Comparison of ENCODE assay signal across 17 cellular contexts in the genomic region with DNA sequence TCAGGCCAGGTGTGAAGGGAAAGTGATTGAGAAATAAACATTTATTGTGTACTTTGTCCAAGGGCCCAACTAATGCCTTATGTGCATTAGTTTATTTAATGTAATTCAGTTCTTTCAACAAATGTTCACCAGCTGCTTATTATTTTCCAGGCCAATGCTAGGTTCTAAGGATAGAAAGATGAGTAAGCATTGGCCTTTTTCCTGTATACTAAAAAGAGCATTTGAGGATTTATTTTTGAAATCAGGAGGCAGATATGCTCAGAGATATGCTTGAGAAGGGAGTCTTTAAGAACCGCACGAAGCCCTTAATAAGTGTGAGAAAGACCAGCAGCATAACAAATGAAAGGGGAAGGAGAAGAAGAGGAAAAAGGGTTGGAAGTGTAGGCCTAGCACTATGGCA. TPM values are rescaled to one million over a fixed set of nuclear protein-coding genes. Genes with fewer than 3 reads are reported as not detected.
"Had no signal": no experiment of that assay in that cellular context is flagged by ENCODE, and none has a peak within 500 bp of the region (broad histone marks: within the 10 kb centered on the region; RNA-seq: fewer than 3 reads in every experiment).

No MANE protein-coding gene starts in this region.

- H3K4me2 ChIP-seq: hepatocyte had no signal

- H3K36me3 Mint-ChIP-seq: activated naive CD8-positive, alpha-beta T cell treated with anti-CD3 and anti-CD28 coated beads for 36 hours; natural killer cell had no signal

- H3K36me3 ChIP-seq: breast epithelium, esophagus squamous epithelium, gastrocnemius medialis, lower lobe of right lung, prostate gland, thoracic aorta had no signal

- ATAC-seq: gastrocnemius medialis; sciatic nerve; stimulated activated naive CD8-positive, alpha-beta T cell treated with anti-CD3 and anti-CD28 coated beads, Interleukin-15, Interleukin-2, amounts not matched to agents 100 U/mL and 50 U/mL, for 24 hours had no signal

- H3K27ac Mint-ChIP-seq: activated CD4-positive, alpha-beta memory T cell treated with anti-CD3 and anti-CD28 coated beads, Interleukin-2, amount 10 ng/mL, durations not matched to agents 7 days and 5 days; activated naive CD8-positive, alpha-beta T cell treated with anti-CD3 and anti-CD28 coated beads for 36 hours; activated T-cell treated with anti-CD3 and anti-CD28 coated beads, Interleukin-2, amount 50 U/mL, for 72 hours; natural killer cell had no signal

- H3K9me3 ChIP-seq: breast epithelium, esophagus squamous epithelium, gastrocnemius medialis, lower lobe of right lung, prostate gland, thoracic aorta had no signal

- H3K27ac ChIP-seq: gastrocnemius medialis, hepatocyte, lower lobe of right lung, prostate gland, thoracic aorta had no signal

- H3K27me3 ChIP-seq: breast epithelium, esophagus squamous epithelium, gastrocnemius medialis, hepatocyte had no signal

- H2AFZ ChIP-seq: hepatocyte had no signal

- H3K4me3 Mint-ChIP-seq: activated CD4-positive, alpha-beta memory T cell treated with anti-CD3 and anti-CD28 coated beads, Interleukin-2, amount 10 ng/mL, durations not matched to agents 7 days and 5 days; activated naive CD8-positive, alpha-beta T cell treated with anti-CD3 and anti-CD28 coated beads for 36 hours; activated T-cell treated with anti-CD3 and anti-CD28 coated beads, Interleukin-2, amount 50 U/mL, for 72 hours; natural killer cell had no signal

- H3K9me3 Mint-ChIP-seq: activated CD4-positive, alpha-beta memory T cell treated with anti-CD3 and anti-CD28 coated beads, Interleukin-2, amount 10 ng/mL, durations not matched to agents 7 days and 5 days; activated naive CD8-positive, alpha-beta T cell treated with anti-CD3 and anti-CD28 coated beads for 36 hours; activated T-cell treated with anti-CD3 and anti-CD28 coated beads, Interleukin-2, amount 50 U/mL, for 72 hours; natural killer cell had no signal

- H3K4me3 ChIP-seq: breast epithelium, esophagus squamous epithelium, gastrocnemius medialis, hepatocyte, lower lobe of right lung, prostate gland, thoracic aorta had no signal

- H3K4me1 ChIP-seq: gastrocnemius medialis, prostate gland had no signal

- DNase-seq: activated CD4-positive, alpha-beta memory T cell treated with anti-CD3 and anti-CD28 coated beads, Interleukin-2, amount 10 ng/mL, durations not matched to agents 7 days and 5 days; activated gamma-delta T cell treated with Interleukin-2 at 50 U/mL for 16 hours; activated naive CD8-positive, alpha-beta T cell treated with anti-CD3 and anti-CD28 coated beads for 36 hours; activated T-cell treated with anti-CD3 and anti-CD28 coated beads, Interleukin-2, amount 50 U/mL, for 72 hours; aorta; esophagus squamous epithelium; gastrocnemius medialis; lower lobe of right lung; natural killer cell; stimulated activated CD4-positive, alpha-beta T cell treated with anti-CD3 and anti-CD28 coated beads, Interleukin-2, amount 100 ng/mL, for 48 hours; stimulated activated naive CD8-positive, alpha-beta T cell treated with anti-CD3 and anti-CD28 coated beads, Interleukin-15, Interleukin-2, amounts not matched to agents 100 U/mL and 50 U/mL, for 24 hours had no signal

RNA-seq across cellular contexts. Expression of gene CLCA1, which starts 32.0 kb away (rescaled TPM):
- total RNA-seq: activated CD4-positive, alpha-beta memory T cell treated with anti-CD3 and anti-CD28 coated beads, Interleukin-2, amount 10 ng/mL, durations not matched to agents 7 days and 5 days; activated naive CD8-positive, alpha-beta T cell treated with anti-CD3 and anti-CD28 coated beads for 36 hours; activated T-cell treated with anti-CD3 and anti-CD28 coated beads, Interleukin-2, amount 50 U/mL, for 72 hours; esophagus squamous epithelium; lower lobe of right lung; mononuclear cell; natural killer cell; sciatic nerve; thoracic aorta had no signal

RNA-seq across cellular contexts. Expression of gene CLCA4, which starts 46.1 kb away (rescaled TPM):
- total RNA-seq: activated CD4-positive, alpha-beta memory T cell treated with anti-CD3 and anti-CD28 coated beads, Interleukin-2, amount 10 ng/mL, durations not matched to agents 7 days and 5 days; activated naive CD8-positive, alpha-beta T cell treated with anti-CD3 and anti-CD28 coated beads for 36 hours; activated T-cell treated with anti-CD3 and anti-CD28 coated beads, Interleukin-2, amount 50 U/mL, for 72 hours; lower lobe of right lung; mononuclear cell; natural killer cell; sciatic nerve; thoracic aorta had no signal
